In the genomic region with DNA sequence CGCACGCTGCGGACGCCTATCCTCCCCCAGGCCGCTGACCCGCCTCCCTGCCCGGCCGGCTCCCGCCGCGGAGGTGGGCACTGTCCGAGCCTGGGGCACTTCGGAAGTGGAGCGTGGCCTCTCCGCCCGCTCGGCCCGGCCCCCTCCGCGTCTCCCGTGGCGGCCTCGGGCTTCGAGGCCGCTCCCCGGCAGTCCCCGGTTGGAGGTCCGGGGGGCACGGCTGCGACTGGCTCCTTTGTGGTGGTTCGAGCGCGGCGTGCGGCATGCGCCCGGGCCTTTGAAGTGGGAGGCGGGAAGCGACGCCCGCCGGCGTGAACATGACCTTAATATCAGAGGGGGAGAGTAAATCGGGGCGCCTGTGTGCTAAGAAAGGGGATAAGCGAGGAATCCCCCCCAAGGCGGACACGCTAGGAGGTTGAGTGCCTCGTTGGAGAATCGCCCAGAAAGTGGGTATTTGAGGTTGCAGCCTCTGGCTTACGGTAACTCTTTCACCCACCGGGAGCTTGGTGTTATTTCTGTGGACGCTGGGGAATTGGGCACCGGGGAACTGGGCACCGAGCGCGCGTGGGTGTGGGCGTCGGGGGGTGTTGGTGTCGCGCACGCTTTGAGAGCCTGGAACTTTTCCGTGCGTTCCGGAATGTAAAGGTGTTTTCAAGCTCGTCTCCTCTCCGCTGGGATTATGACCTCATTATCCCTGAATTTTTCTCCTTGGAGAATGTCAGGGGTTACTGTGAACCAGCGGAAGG, we compare ENCODE assay signal across 8 cellular contexts. TPM values are rescaled to one million over a fixed set of nuclear protein-coding genes. Genes with fewer than 3 reads are reported as not detected.
DNase-seq lines count a peak whose midpoint lies in the region; ATAC-seq and TF ChIP-seq lines count a peak whose summit lies in the region.

No MANE protein-coding gene starts in this region.

- no peak overlapping the region for H4K8ac ChIP-seq in H9 (replicated peaks; ENCODE audit: insufficient read length, low read depth, low read length)

- no peak overlapping the region for H3T11ph ChIP-seq in H9 (ENCODE audit: low read length)

- no peak overlapping the region for H3K56ac ChIP-seq in H9 (ENCODE audit: insufficient read length, low read depth, low read length)

- H3K27ac Mint-ChIP-seq in H9 (peak overlapping the region; percentile 85 to 99 (median 98); a peak in 6 of 7 replicates), nephron progenitor cell (peak overlapping the region; percentile 99)

- peaks cover 32% of the 10 kb centered on the region; the same call in 1 of the 2 replicates for H3K79me2 ChIP-seq in H9 (ENCODE audit: insufficient read depth, low read length)

- no peaks in the 10 kb centered on the region for H4K20me1 ChIP-seq in H9 (ENCODE audit: control insufficient read depth, insufficient read depth, insufficient read length)

- H2BK12ac ChIP-seq in H9 (ENCODE audit: insufficient read length, low read depth, low read length) = no peak overlapping the region

- H3K4me1 ChIP-seq in H9 (ENCODE audit: insufficient read depth, low read length) = peaks cover 9% of the 10 kb centered on the region; the same call in 1 of the 2 replicates
- no peaks in the 10 kb centered on the region for H3K4me1 ChIP-seq in esophagus (ENCODE audit: control insufficient read depth in 2 of 2, insufficient read depth in 2 of 2, low read length in 1 of 2)
- H3K4me1 ChIP-seq in upper lobe of left lung = peaks cover 12 to 32% (median 16%) of the 10 kb centered on the region in 4 donors

- H3K4ac ChIP-seq in H9 (ENCODE audit: low read depth, low read length) = peak overlapping the region; percentile 45; the same call in 1 of the 2 replicates

- in situ Hi-C loops in GM13976 (cut with MboI; ENCODE audit: low sequenced_read_pairs, unreplicated experiment) = no loop called here

- H4K91ac ChIP-seq in H9 (ENCODE audit: insufficient read length, low read depth, low read length) = peak overlapping the region; percentile 78

- H3K14ac ChIP-seq in H9 (ENCODE audit: insufficient read depth, low read length) = peak overlapping the region; percentile 98

- H4K5ac ChIP-seq in H9 (ENCODE audit: insufficient read length, low read depth, low read length) = no peak overlapping the region

- H3K4me3 ChIP-seq in GM06990 (replicated peaks; ENCODE audit: low read depth, low read length) (peak overlapping the region; percentile 90), LNCaP clone FGC (ENCODE audit: low read depth, low read length) (peak overlapping the region; percentile 92), esophagus (ENCODE audit: low read depth in 1 of 2, low read length in 2 of 2) (peak overlapping the region; percentile 88 to 98), upper lobe of left lung (peak overlapping the region; percentile 97 to 100 (median 98))

- H3K36me3 Mint-ChIP-seq in H9 (ENCODE audit: insufficient read depth in 1 of 3, low read depth in 3 of 3) (peaks cover 15 to 21% (median 17%) of the 10 kb centered on the region in 3 experiments; a peak in 6 of 7 replicates), nephron progenitor cell (ENCODE audit: low read depth) (peaks cover 18% of the 10 kb centered on the region)

- no peaks in the 10 kb centered on the region for H3K27me3 Mint-ChIP-seq in H9 (ENCODE audit: low read depth)
- H3K27me3 Mint-ChIP-seq in nephron progenitor cell (ENCODE audit: low read depth, poor library complexity) = no peaks in the 10 kb centered on the region

- H3K27me3 ChIP-seq in GM06990 (replicated peaks; ENCODE audit: control insufficient read depth, insufficient read depth, low read length) = no peaks in the 10 kb centered on the region
- H3K27me3 ChIP-seq in H9 (ENCODE audit: insufficient read depth, low read length) = no peaks in the 10 kb centered on the region
- no peaks in the 10 kb centered on the region for H3K27me3 ChIP-seq in esophagus (ENCODE audit: control insufficient read depth in 1 of 2, insufficient read depth in 2 of 2, low read length in 2 of 2)
- no peaks in the 10 kb centered on the region for H3K27me3 ChIP-seq in upper lobe of left lung

- no peaks in the 10 kb centered on the region for H3K79me1 ChIP-seq in H9 (ENCODE audit: insufficient read depth, low read depth, low read length, poor library complexity, severe bottlenecking)

- no peak overlapping the region for H2BK120ac ChIP-seq in H9 (ENCODE audit: low read depth, low read length, poor library complexity, severe bottlenecking)

- H3K4me1 Mint-ChIP-seq in H9 (peaks cover 37 to 44% of the 10 kb centered on the region in 2 experiments), nephron progenitor cell (peaks cover 63% of the 10 kb centered on the region)

- H3K9me3 Mint-ChIP-seq in H9 (no peaks in the 10 kb centered on the region; a peak in 1 of 5 replicates), nephron progenitor cell (peaks cover 3% of the 10 kb centered on the region)

- H3K9ac ChIP-seq in H9 (ENCODE audit: extremely low read depth, insufficient read length, low read length) = peak overlapping the region; percentile 90

- peak in 1 of 4 donors; percentile 8 for TF ChIP-seq POLR2A in upper lobe of left lung (IDR thresholded peaks at IDR 0.05)

- no peaks in the 10 kb centered on the region; the same call in 1 of the 2 replicates for H3K36me3 ChIP-seq in GM06990 (ENCODE audit: control insufficient read depth, insufficient read depth, low read length)
- H3K36me3 ChIP-seq in esophagus (ENCODE audit: control insufficient read depth in 2 of 2, insufficient read depth in 2 of 2, low read length in 1 of 2) = no peaks in the 10 kb centered on the region
- no peaks in the 10 kb centered on the region for H3K36me3 ChIP-seq in upper lobe of left lung

- no peak for DNase-seq in GM06990 (ENCODE audit: extremely low read depth, insufficient read length)
- DNase-seq in H9 = no peak
- DNase-seq in LNCaP clone FGC (ENCODE audit: low read depth) = no peak
- DNase-seq in activated CD8-positive, alpha-beta memory T cell treated with anti-CD3 and anti-CD28 coated beads, Interleukin-2, amount 50 U/mL, for 4 hours = peak; percentile 42
- no peak for DNase-seq in nephron progenitor cell
- peak in 1 of 2 donors; percentile 85 for DNase-seq in upper lobe of left lung
- no peak for DNase-seq in GM13976 (ENCODE audit: low spot score)

- H3K9me3 ChIP-seq in H9 (ENCODE audit: control insufficient read depth, low read depth, low read length) (no peaks in the 10 kb centered on the region), esophagus (ENCODE audit: control insufficient read depth in 2 of 2, insufficient read depth in 1 of 2, low read depth in 1 of 2, low read length in 1 of 2) (no peaks in the 10 kb centered on the region), upper lobe of left lung (no peaks in the 10 kb centered on the region)

- H3K4me2 ChIP-seq in H9 (ENCODE audit: insufficient read depth, insufficient read length, low read length) = peak overlapping the region; percentile 93

- TF ChIP-seq CTCF in GM06990 (IDR thresholded peaks at IDR 0.05; ENCODE audit: insufficient read depth, low read length, poor library complexity, severe bottlenecking) = no peak
- no peak for TF ChIP-seq CTCF in H9 (conservative IDR thresholded peaks at IDR 0.05)
- no peak for TF ChIP-seq CTCF in LNCaP clone FGC (IDR thresholded peaks at IDR 0.05; ENCODE audit: control insufficient read depth, extremely low read depth, insufficient read depth)
- no peak for TF ChIP-seq CTCF in nephron progenitor cell (IDR thresholded peaks at IDR 0.05)
- no peak for TF ChIP-seq CTCF in upper lobe of left lung (IDR thresholded peaks at IDR 0.05)
- no peak for TF ChIP-seq CTCF in GM13976 (IDR thresholded peaks at IDR 0.05; ENCODE audit: borderline replicate concordance, control extremely low read depth, extremely low read depth, insufficient read depth, missing control alignments)

- no peak overlapping the region; the same call in 1 of the 2 replicates for H2BK15ac ChIP-seq in H9 (ENCODE audit: low read depth, low read length)

- ATAC-seq in upper lobe of left lung (ENCODE audit: low FRiP score in 2 of 2) = peak; percentile 15 to 65

- H3K18ac ChIP-seq in H9 (ENCODE audit: insufficient read length, low read depth, low read length) = peak overlapping the region; percentile 21

- H3K23me2 ChIP-seq in H9 (ENCODE audit: insufficient read length, low read depth, low read length, poor library complexity, severe bottlenecking) = peaks cover 4% of the 10 kb centered on the region

- H2BK20ac ChIP-seq in H9 (ENCODE audit: low read depth, low read length, poor library complexity, severe bottlenecking) = no peak overlapping the region

- no peak overlapping the region for H3K27ac ChIP-seq in H9 (ENCODE audit: insufficient read length, low read depth, low read length)
- peak overlapping the region; percentile 96 to 97 for H3K27ac ChIP-seq in esophagus (ENCODE audit: low read depth in 2 of 2, low read length in 1 of 2)
- peak overlapping the region; percentile 93 to 94 (median 94) for H3K27ac ChIP-seq in upper lobe of left lung

- H2BK5ac ChIP-seq in H9 (ENCODE audit: insufficient read length, low read length) = no peak overlapping the region

- TF ChIP-seq EP300 in upper lobe of left lung (IDR thresholded peaks at IDR 0.05) = no peak

- H3K23ac ChIP-seq in H9 (ENCODE audit: insufficient read length, low read depth, low read length) = no peak overlapping the region

- no peak overlapping the region for H2AK5ac ChIP-seq in H9 (ENCODE audit: insufficient read length, low read length)

- H3K4me3 Mint-ChIP-seq in H9 (peak overlapping the region; percentile 99), nephron progenitor cell (peak overlapping the region; percentile 97)

- no CpG with 5 or more reads among the region's 69 CpGs for WGBS in H9 (ENCODE audit: extremely low coverage, insufficient read length, low lambda C conversion rate)
- 1% methylated on average over 58 to 69 of the region's 69 CpGs for WGBS in esophagus, 2 donors
- WGBS in upper lobe of left lung, 2 donors = 1% methylated on average over 37 to 45 of the region's 69 CpGs

- no peak overlapping the region for H2AFZ ChIP-seq in H9 (ENCODE audit: low read length)

RNA-seq across cellular contexts. Expression of a gene that starts 0.6 kb away (rescaled TPM):
- total RNA-seq in H9 (2021) (59.7 and 62.6 TPM in 2 replicates), upper lobe of left lung (1 to 10 TPM; 1.6 to 4.9 (median 3.7) TPM)
- polyA plus RNA-seq in esophagus = 1 to 10 TPM; 1.8 to 4.5 TPM

RNA-seq across cellular contexts. Expression of a gene that starts 41.1 kb away (rescaled TPM):
- total RNA-seq in H9 (2021) (38.5 and 41.0 TPM in 2 replicates), upper lobe of left lung (10 to 100 TPM in 2 of 6 donors, 1 to 10 TPM in 4; 4.3 to 14.7 (median 9.4) TPM)
- polyA plus RNA-seq in esophagus = 10 to 100 TPM in 1 of 2 donors, 1 to 10 TPM in 1; 8.8 to 13.4 TPM

RNA-seq across cellular contexts. Expression of a gene that starts 41.1 kb away (rescaled TPM):
- total RNA-seq in H9 (2021) (23.1 and 25.0 TPM in 2 replicates), upper lobe of left lung (10 to 100 TPM in 1 of 6 donors, 1 to 10 TPM in 5; 5.9 to 13.9 (median 7.5) TPM)
- polyA plus RNA-seq in esophagus = 1 to 10 TPM; 2.9 to 3.6 TPM

RNA-seq across cellular contexts. Expression of a gene that starts 41.4 kb away (rescaled TPM):
- total RNA-seq in H9 (2021) (0.86 and 1.3 TPM in 2 replicates), upper lobe of left lung (10 to 100 TPM in 1 of 6 donors, 1 to 10 TPM in 3, under 1 TPM in 2; 0.89 to 34.6 (median 1.7) TPM)
- polyA plus RNA-seq in esophagus = under 1 TPM; 0.64 to 0.81 TPM

Comparison
In these comparisons a context has a peak if more than half of its experiments do, and no peak if none do; other contexts are left out.
1. RNA of a gene that starts 0.6 kb away (total RNA-seq): 59.7 to 62.6 TPM in H9; 1.6 to 4.9 TPM in upper lobe of left lung; every median in the first group is over 10 times any median in the second.
2. Peak in every context shown above with its lines, with median percentiles within 50 percentile points of each other: H3K4me3 ChIP-seq.